ENCODE assay signal across 8 cellular contexts in the genomic region with DNA sequence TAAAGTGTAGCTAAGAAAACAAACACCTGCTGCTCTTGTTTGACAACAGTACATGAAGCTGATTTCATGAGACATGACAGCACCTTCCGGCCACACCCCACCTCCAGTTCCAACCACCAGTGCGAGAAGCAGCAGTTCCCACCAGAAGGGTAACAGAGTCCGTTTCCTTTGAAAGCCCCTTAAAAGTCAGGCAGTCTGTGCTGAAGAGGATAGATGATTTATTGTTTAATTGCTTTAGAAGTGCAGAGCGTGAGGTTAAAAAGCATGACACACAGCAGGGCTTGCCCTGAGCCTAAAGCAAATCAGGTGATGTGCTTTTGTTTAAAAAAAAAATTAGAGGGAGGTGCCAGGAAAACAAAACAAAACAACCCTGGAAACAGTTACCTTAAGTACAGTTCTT.
DNase-seq lines count a peak whose midpoint lies in the region; ATAC-seq, FAIRE-seq and TF ChIP-seq lines count a peak whose summit lies in the region.

No MANE protein-coding gene starts in this region.

- CTCF ChIA-PET in activated CD4-positive, alpha-beta memory T cell treated with anti-CD3 and anti-CD28 coated beads for 36 hours (lab: Charles Lee) = interaction anchor here (0.7 kb wide), 1 partner anchor 41 kb away, joined by 3 read pairs; no protein-coding TSS in a partner anchor
- CTCF ChIA-PET in naive thymus-derived CD4-positive, alpha-beta T cell (lab: Charles Lee) = interaction anchor here (0.7 to 1.2 kb wide), 5 partner anchors 17 to 494 kb away, joined by 3 to 4 read pairs (median 3); no protein-coding TSS in a partner anchor

- peak; percentile 92 for ATAC-seq in naive thymus-derived CD4-positive, alpha-beta T cell
- ATAC-seq in HG02623 (IDR thresholded peaks at IDR 0.05; ENCODE audit: unreplicated experiment) = no peak
- ATAC-seq in HG03342 (IDR thresholded peaks at IDR 0.05; ENCODE audit: unreplicated experiment) = no peak

- peaks cover 44% of the 10 kb centered on the region for H3K36me3 Mint-ChIP-seq in activated CD4-positive, alpha-beta memory T cell treated with anti-CD3 and anti-CD28 coated beads for 36 hours
- H3K36me3 Mint-ChIP-seq in naive thymus-derived CD4-positive, alpha-beta T cell = peaks cover 12 to 65% (median 52%) of the 10 kb centered on the region in 5 donors

- DNase-seq in DMS79 treated with DMSO at 0.1 percent for 48 hours (lab: John Stamatoyannopoulos, UW) (peak; percentile 69), NCI-H1105 treated with DMSO at 0.1 percent for 48 hours (lab: John Stamatoyannopoulos, UW) (peak; percentile 76), kidney (no peak), NAMALWA (ENCODE audit: low spot score) (no peak)
- DNase-seq in activated CD4-positive, alpha-beta memory T cell treated with anti-CD3 and anti-CD28 coated beads for 36 hours = peak; percentile 71
- DNase-seq in naive thymus-derived CD4-positive, alpha-beta T cell = peak in 7 of 9 donors; percentile 63 to 94 (median 80)

- peaks cover 74% of the 10 kb centered on the region for H3K4me1 Mint-ChIP-seq in activated CD4-positive, alpha-beta memory T cell treated with anti-CD3 and anti-CD28 coated beads for 36 hours (ENCODE audit: low read depth)
- H3K4me1 Mint-ChIP-seq in naive thymus-derived CD4-positive, alpha-beta T cell = peaks cover 32 to 95% (median 81%) of the 10 kb centered on the region in 7 donors

- H3K27ac ChIP-seq in naive thymus-derived CD4-positive, alpha-beta T cell (ENCODE audit: low read depth, low read length) = peak overlapping the region; percentile 77
- H3K27ac ChIP-seq in kidney (ENCODE audit: low read depth in 2 of 2, low read length in 2 of 2) = no peak overlapping the region

- peaks cover 0 to 68% (median 15%) of the 10 kb centered on the region in 3 experiments for H3K36me3 ChIP-seq in naive thymus-derived CD4-positive, alpha-beta T cell (ENCODE audit: control insufficient read depth in 2 of 3, insufficient read depth in 3 of 3, low read length in 3 of 3)
- no peaks in the 10 kb centered on the region for H3K36me3 ChIP-seq in kidney (ENCODE audit: control insufficient read depth in 1 of 2, insufficient read depth in 2 of 2, low read length in 2 of 2)

- H3K9ac ChIP-seq in kidney (ENCODE audit: low read length in 2 of 2) = no peak overlapping the region

- H3K27me3 Mint-ChIP-seq in activated CD4-positive, alpha-beta memory T cell treated with anti-CD3 and anti-CD28 coated beads for 36 hours = no peaks in the 10 kb centered on the region
- H3K27me3 Mint-ChIP-seq in naive thymus-derived CD4-positive, alpha-beta T cell = no peaks in the 10 kb centered on the region

- H3K4me1 ChIP-seq in naive thymus-derived CD4-positive, alpha-beta T cell (ENCODE audit: control insufficient read depth in 2 of 2, insufficient read depth in 2 of 2, low read length in 2 of 2) = peaks cover 23 to 62% of the 10 kb centered on the region in 2 donors
- no peaks in the 10 kb centered on the region for H3K4me1 ChIP-seq in kidney (ENCODE audit: control insufficient read depth in 1 of 2, insufficient read depth in 1 of 2, low read depth in 1 of 2, low read length in 2 of 2)

- no peaks in the 10 kb centered on the region for H3K27me3 ChIP-seq in naive thymus-derived CD4-positive, alpha-beta T cell (ENCODE audit: control insufficient read depth in 2 of 2, insufficient read depth in 2 of 2, low read length in 2 of 2)

- H3K27ac Mint-ChIP-seq in activated CD4-positive, alpha-beta memory T cell treated with anti-CD3 and anti-CD28 coated beads for 36 hours = peak overlapping the region; percentile 68
- peak overlapping the region; percentile 84 to 98 (median 94) for H3K27ac Mint-ChIP-seq in naive thymus-derived CD4-positive, alpha-beta T cell

- TF ChIP-seq CTCF in kidney (IDR thresholded peaks at IDR 0.05; ENCODE audit: borderline replicate concordance, extremely low read depth, insufficient read depth) = no peak

- no peak overlapping the region for H3K4me3 Mint-ChIP-seq in activated CD4-positive, alpha-beta memory T cell treated with anti-CD3 and anti-CD28 coated beads for 36 hours
- H3K4me3 Mint-ChIP-seq in naive thymus-derived CD4-positive, alpha-beta T cell = peak overlapping the region; percentile 53 to 81 (median 74)

- POLR2A ChIA-PET in activated CD4-positive, alpha-beta memory T cell treated with anti-CD3 and anti-CD28 coated beads for 36 hours (lab: Charles Lee) = no interaction called here
- POLR2A ChIA-PET in naive thymus-derived CD4-positive, alpha-beta T cell (lab: Charles Lee) = interaction anchor here (0.6 to 2.9 kb wide), 18 partner anchors 9 to 548 kb away, joined by 3 to 21 read pairs (median 4); partner anchors contain the start of gene RPL34

- peak overlapping the region; percentile 0 for H3K4me3 ChIP-seq in naive thymus-derived CD4-positive, alpha-beta T cell (ENCODE audit: low read length)
- no peak overlapping the region for H3K4me3 ChIP-seq in kidney (ENCODE audit: low read length in 2 of 2)

- H3K9me3 ChIP-seq in naive thymus-derived CD4-positive, alpha-beta T cell (ENCODE audit: control insufficient read depth in 2 of 3, low read length in 3 of 3) = no peaks in the 10 kb centered on the region
- no peaks in the 10 kb centered on the region for H3K9me3 ChIP-seq in kidney (ENCODE audit: control insufficient read depth in 1 of 2, low read length in 2 of 2)

- no peak for FAIRE-seq in kidney (lab: Jason Lieb, UNC)

- H3K9me3 Mint-ChIP-seq in activated CD4-positive, alpha-beta memory T cell treated with anti-CD3 and anti-CD28 coated beads for 36 hours = no peaks in the 10 kb centered on the region
- H3K9me3 Mint-ChIP-seq in naive thymus-derived CD4-positive, alpha-beta T cell = peaks cover 0 to 3% (median 0%) of the 10 kb centered on the region in 11 donors

- intact Hi-C loops in activated CD4-positive, alpha-beta memory T cell treated with anti-CD3 and anti-CD28 coated beads for 36 hours (cut with micrococcal nuclease) = loop anchor here (2.0 to 5.0 kb wide), 2 partner anchors 35 to 41 kb away; no protein-coding TSS in a partner anchor
- intact Hi-C loops in naive thymus-derived CD4-positive, alpha-beta T cell (cut with micrococcal nuclease) = loop anchor here (1.0 to 5.0 kb wide), 14 partner anchors 8 to 99 kb away; no protein-coding TSS in a partner anchor
- intact Hi-C loops in kidney (cut with DNase I) = no loop called here

Comparison
In these comparisons a context has a peak if more than half of its experiments do, and no peak if none do; other contexts are left out.
1. DNase-seq: peak in DMS79 treated with DMSO at 0.1 percent for 48 hours (single experiment), NCI-H1105 treated with DMSO at 0.1 percent for 48 hours (single experiment), activated CD4-positive, alpha-beta memory T cell treated with anti-CD3 and anti-CD28 coated beads for 36 hours (single experiment) and naive thymus-derived CD4-positive, alpha-beta T cell (7 of 9); none in kidney (single experiment) and NAMALWA (single experiment).